ENCODE assay signal across 23 cellular contexts in the genomic region with DNA sequence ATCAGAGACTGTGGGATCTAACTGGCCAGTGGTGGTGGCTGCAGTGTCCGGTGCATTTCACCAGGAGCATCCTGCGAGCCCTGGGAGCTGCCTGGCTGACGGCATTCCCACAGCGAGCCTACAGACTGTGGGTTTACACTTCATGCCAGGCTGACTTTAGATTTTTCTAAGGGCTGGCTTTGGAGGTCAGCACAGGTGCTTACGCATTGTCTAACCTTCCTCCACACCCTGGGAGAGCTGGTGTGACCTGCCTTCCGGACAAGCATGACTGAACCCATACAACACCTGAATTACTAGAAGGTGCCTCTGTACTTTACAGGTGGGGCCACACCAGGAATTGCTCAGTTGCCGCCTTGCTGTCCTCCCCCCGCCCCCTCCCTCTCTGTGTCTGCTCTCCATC.
A peak's percentile ranks its signal among the peaks of the same experiment; 100 is the strongest.
DNase-seq lines count a peak whose midpoint lies in the region; TF ChIP-seq lines count a peak whose summit lies in the region.
"Had no signal": no experiment of that assay in that cellular context is flagged by ENCODE, and none has a peak within 500 bp of the region (broad histone marks: within the 10 kb centered on the region; RNA-seq: fewer than 3 reads in every experiment).

No MANE protein-coding gene starts in this region.

- no peaks in the 10 kb centered on the region for H3K27me3 Mint-ChIP-seq in glutamatergic neuron (ENCODE audit: unreplicated experiment)
- H3K27me3 Mint-ChIP-seq: activated CD4-positive, alpha-beta T cell treated with anti-CD3 and anti-CD28 coated beads for 36 hours; CD4-positive, alpha-beta T cell; central memory CD8-positive, alpha-beta T cell; natural killer cell treated with Interleukin-12 subunit alpha and Interleukin-12 subunit beta and Interleukin-15 and Interleukin-18, amount 100 ng/mL, for 72 hours; stimulated activated naive CD8-positive, alpha-beta T cell treated with anti-CD3 and anti-CD28 coated beads, Interleukin-15, amount 100 ng/mL, for 72 hours; T-helper 17 cell had no signal

- H3K36me3 Mint-ChIP-seq in glutamatergic neuron (ENCODE audit: unreplicated experiment) = no peaks in the 10 kb centered on the region
- H3K36me3 Mint-ChIP-seq: natural killer cell treated with Interleukin-12 subunit alpha and Interleukin-12 subunit beta and Interleukin-15 and Interleukin-18, amount 100 ng/mL, for 72 hours had no signal

- H3K4me3 Mint-ChIP-seq in glutamatergic neuron (ENCODE audit: unreplicated experiment) = no peak overlapping the region
- H3K4me3 Mint-ChIP-seq: activated CD4-positive, alpha-beta T cell treated with anti-CD3 and anti-CD28 coated beads for 36 hours; CD4-positive, alpha-beta T cell; central memory CD8-positive, alpha-beta T cell; natural killer cell treated with Interleukin-12 subunit alpha and Interleukin-12 subunit beta and Interleukin-15 and Interleukin-18, amount 100 ng/mL, for 72 hours; stimulated activated naive CD8-positive, alpha-beta T cell treated with anti-CD3 and anti-CD28 coated beads, Interleukin-15, amount 100 ng/mL, for 72 hours; T-helper 17 cell had no signal

- no peak overlapping the region for H3K27ac Mint-ChIP-seq in glutamatergic neuron (ENCODE audit: unreplicated experiment)
- H3K27ac Mint-ChIP-seq: activated CD4-positive, alpha-beta T cell treated with anti-CD3 and anti-CD28 coated beads for 36 hours; CD4-positive, alpha-beta T cell; stimulated activated naive CD8-positive, alpha-beta T cell treated with anti-CD3 and anti-CD28 coated beads, Interleukin-15, amount 100 ng/mL, for 72 hours; T-helper 17 cell had no signal

- no peak for TF ChIP-seq CTCF in glutamatergic neuron (IDR thresholded peaks at IDR 0.05; ENCODE audit: partially characterized antibody, unreplicated experiment)

- H3K4me1 Mint-ChIP-seq in glutamatergic neuron (ENCODE audit: low read depth, unreplicated experiment) = no peaks in the 10 kb centered on the region

- H3K9me3 Mint-ChIP-seq in glutamatergic neuron (ENCODE audit: unreplicated experiment) = no peaks in the 10 kb centered on the region
- H3K9me3 Mint-ChIP-seq: CD4-positive, alpha-beta T cell; central memory CD8-positive, alpha-beta T cell; natural killer cell treated with Interleukin-12 subunit alpha and Interleukin-12 subunit beta and Interleukin-15 and Interleukin-18, amount 100 ng/mL, for 72 hours; stimulated activated naive CD8-positive, alpha-beta T cell treated with anti-CD3 and anti-CD28 coated beads, Interleukin-15, amount 100 ng/mL, for 72 hours had no signal

- peak; percentile 15 for DNase-seq in DMS153 (lab: John Stamatoyannopoulos, UW)
- no peak for DNase-seq in DMS153 treated with DMSO at 0.1 percent for 48 hours (lab: John Stamatoyannopoulos, UW; ENCODE audit: unreplicated experiment)
- DNase-seq in NCI-H510A (lab: John Stamatoyannopoulos, UW) = peak; percentile 81
- peak; percentile 37 for DNase-seq in iPS-NIHi11 (ENCODE audit: low spot score)
- DNase-seq in renal cortical epithelial cell (ENCODE audit: low read depth) = peak; percentile 76
- DNase-seq in glutamatergic neuron = no peak
- no peak for DNase-seq in DMS 273 (lab: John Stamatoyannopoulos, UW; ENCODE audit: unreplicated experiment)
- DNase-seq in stimulated activated naive CD4-positive, alpha-beta T cell treated with Interleukin-2 at 50 U/mL for 16 hours (lab: John Stamatoyannopoulos, UW) = no peak
- DNase-seq: activated CD4-positive, alpha-beta T cell treated with anti-CD3 and anti-CD28 coated beads for 36 hours; activated gamma-delta T cell; CD4-positive, alpha-beta T cell; left ventricle myocardium superior; NCI-H1092; NCI-H2171; NCI-H82; OCI-M1; pancreas; SK-N-SH; stimulated activated naive CD8-positive, alpha-beta T cell treated with anti-CD3 and anti-CD28 coated beads, Interleukin-15, amount 100 ng/mL, for 72 hours; T-helper 17 cell; transverse colon had no signal

Comparison
In these comparisons a context has a peak if more than half of its experiments do, and no peak if none do; other contexts are left out.
1. DNase-seq: peak in DMS153 (single experiment), NCI-H510A (single experiment), iPS-NIHi11 (single experiment) and renal cortical epithelial cell (single experiment); none in DMS153 treated with DMSO at 0.1 percent for 48 hours (single experiment), glutamatergic neuron (single experiment), DMS 273 (single experiment) and stimulated activated naive CD4-positive, alpha-beta T cell treated with Interleukin-2 at 50 U/mL for 16 hours (single experiment).